9 cellular contexts compared by ENCODE assay signal in the genomic region with DNA sequence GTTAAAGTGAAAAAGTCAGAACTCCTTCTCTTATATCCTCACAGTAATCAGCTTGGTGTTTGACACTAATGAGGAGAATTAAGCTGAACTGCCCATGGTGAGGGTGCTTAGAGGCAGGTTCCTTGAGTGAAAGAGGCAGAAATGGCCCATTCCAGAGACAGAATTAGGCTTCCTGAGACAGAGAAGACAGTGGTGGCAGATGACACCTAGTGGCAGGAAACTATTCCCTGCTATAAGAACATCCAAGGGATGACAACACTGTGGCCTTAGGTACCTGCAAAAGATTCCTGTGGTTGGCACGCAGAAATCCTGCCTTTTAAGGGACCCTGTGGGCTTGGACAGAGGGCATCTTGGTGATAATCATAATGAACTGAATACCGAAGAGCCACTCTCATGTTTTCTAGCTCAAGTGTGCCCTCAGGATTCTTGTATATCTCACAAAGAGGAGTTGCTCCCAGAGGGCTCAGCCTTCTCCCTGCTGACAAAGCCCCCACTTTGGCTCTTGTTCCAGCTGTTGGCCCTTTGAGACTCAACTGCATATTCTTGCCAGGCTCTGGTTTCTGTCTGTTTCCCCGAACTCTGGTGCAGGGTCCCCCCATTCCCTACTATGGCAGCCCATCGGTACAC. TPM values are rescaled to one million over a fixed set of nuclear protein-coding genes. Genes with fewer than 3 reads are reported as not detected.
DNase-seq lines count a peak whose midpoint lies in the region; ATAC-seq, FAIRE-seq and TF ChIP-seq lines count a peak whose summit lies in the region.
"Had no signal": no experiment of that assay in that cellular context is flagged by ENCODE, and none has a peak within 500 bp of the region (broad histone marks: within the 10 kb centered on the region; RNA-seq: fewer than 3 reads in every experiment).

No MANE protein-coding gene starts in this region.

- no peak overlapping the region for H3K4me3 ChIP-seq in GM12878
- no peak overlapping the region for H3K4me3 ChIP-seq in iPS DF 6.9 (ENCODE audit: low read length)

- TF ChIP-seq EP300 in GM12878 (IDR thresholded peaks at IDR 0.05; ENCODE audit: borderline replicate concordance in 1 of 2, control insufficient read depth in 1 of 2, low read depth in 2 of 2, low read length in 2 of 2) = no peak

- BruUV-seq in GM12878 (replicated peaks; lab: Mats Ljungman, UMichigan) = no TSS peak

- peaks cover 3% of the 10 kb centered on the region for H3K27me3 Mint-ChIP-seq in stimulated activated memory B cell treated with anti-CD40 and anti-IgM and Interleukin-4, amounts not matched to agents 10 μg/mL and 1 μg/mL and 100 μg/mL, for 72 hours

- intact Hi-C loops in GM12878 (cut with micrococcal nuclease; ENCODE audit: unreplicated experiment) = loop anchor here (1.0 to 2.0 kb wide), 3 partner anchors 180 to 396 kb away; no protein-coding TSS in a partner anchor

- no peak overlapping the region for H3K4me3 Mint-ChIP-seq in stimulated activated memory B cell treated with anti-CD40 and anti-IgM and Interleukin-4, amounts not matched to agents 10 μg/mL and 1 μg/mL and 100 μg/mL, for 72 hours

- H3K4me1 Mint-ChIP-seq in stimulated activated memory B cell treated with anti-CD40 and anti-IgM and Interleukin-4, amounts not matched to agents 10 μg/mL and 1 μg/mL and 100 μg/mL, for 72 hours = peaks cover under 1% of the 10 kb centered on the region

- ATAC-seq in HG02623 (IDR thresholded peaks at IDR 0.05; ENCODE audit: unreplicated experiment) (peak; percentile 52), GM12878 (peak; percentile 98), GM21619 (IDR thresholded peaks at IDR 0.05; ENCODE audit: unreplicated experiment) (no peak)
- ATAC-seq in stimulated activated memory B cell treated with anti-CD40 and anti-IgM and Interleukin-4, amounts not matched to agents 10 μg/mL and 1 μg/mL and 100 μg/mL, for 72 hours = peak; percentile 73

- no peak overlapping the region for H3K4me2 ChIP-seq in GM12878 (ENCODE audit: control insufficient read depth, insufficient read depth)

- RAD21 ChIA-PET in GM12878 (lab: Charles Lee; ENCODE audit: unreplicated experiment) = interaction anchor here (0.7 to 2.7 kb wide), 8 partner anchors 13 to 396 kb away, joined by 3 to 14 read pairs (median 4); no protein-coding TSS in a partner anchor

- peaks cover 5% of the 10 kb centered on the region for H3K9me3 Mint-ChIP-seq in stimulated activated memory B cell treated with anti-CD40 and anti-IgM and Interleukin-4, amounts not matched to agents 10 μg/mL and 1 μg/mL and 100 μg/mL, for 72 hours

- H3K4me1 ChIP-seq in GM12878 (ENCODE audit: control insufficient read depth, insufficient read depth, low read length) (no peaks in the 10 kb centered on the region), iPS DF 6.9 (ENCODE audit: control insufficient read depth, insufficient read depth, low read length) (no peaks in the 10 kb centered on the region)

- DNase-seq in DMS79 (lab: John Stamatoyannopoulos, UW) (peak; percentile 21), NCI-H446 treated with DMSO at 0.1 percent for 48 hours (lab: John Stamatoyannopoulos, UW) (peak; percentile 66), GM12878 (ENCODE audit: low read depth, low spot score) (peak; percentile 26), iPS DF 6.9 (ENCODE audit: low read depth, low spot score) (peak; percentile 43)
- DNase-seq in effector CD8-positive, alpha-beta T cell (lab: John Stamatoyannopoulos, UW) = no peak

- peak; percentile 72 to 93 (median 75); a peak in 5 of 6 replicates for TF ChIP-seq CTCF in GM12878 (IDR thresholded peaks at IDR 0.05 in 2 of 3, conservative IDR thresholded peaks at IDR 0.05 in 1 of 3; ENCODE audit: control insufficient read depth in 2 of 3, extremely low read depth in 1 of 3, insufficient read depth in 1 of 3, low read depth in 3 of 3, low read length in 3 of 3)

- POLR2A ChIA-PET in GM12878 (lab: Charles Lee) = no interaction called here

- H3K36me3 Mint-ChIP-seq in stimulated activated memory B cell treated with anti-CD40 and anti-IgM and Interleukin-4, amounts not matched to agents 10 μg/mL and 1 μg/mL and 100 μg/mL, for 72 hours = no peaks in the 10 kb centered on the region

- no peaks in the 10 kb centered on the region for H3K79me2 ChIP-seq in GM12878 (ENCODE audit: control insufficient read depth, insufficient read depth, low read length)

- H3K27ac ChIP-seq in GM12878 (ENCODE audit: control insufficient read depth, insufficient read depth) (no peak overlapping the region), iPS DF 6.9 (ENCODE audit: low read length) (no peak overlapping the region)

- in situ Hi-C loops in GM12878 (cut with MboI) = no loop called here

- FAIRE-seq in GM12878 (lab: Jason Lieb, UNC) = peak; percentile 68

- H2AFZ ChIP-seq in GM12878 (ENCODE audit: control insufficient read depth, low read depth, low read length) = no peak overlapping the region

- no peak overlapping the region for H3K27ac Mint-ChIP-seq in stimulated activated memory B cell treated with anti-CD40 and anti-IgM and Interleukin-4, amounts not matched to agents 10 μg/mL and 1 μg/mL and 100 μg/mL, for 72 hours

- no peaks in the 10 kb centered on the region for H4K20me1 ChIP-seq in GM12878 (ENCODE audit: control insufficient read depth, insufficient read depth)

- CTCF ChIA-PET in GM12878 (lab: Yijun Ruan, JAX) = interaction anchor here (0.7 to 4.1 kb wide), 20 partner anchors 10 to 396 kb away, joined by 3 to 39 read pairs (median 4); a partner anchor contains a TSS

- H3K36me3 ChIP-seq in GM12878 (ENCODE audit: control insufficient read depth in 2 of 2, insufficient read depth in 2 of 2, low read length in 1 of 2) (no peaks in the 10 kb centered on the region), iPS DF 6.9 (ENCODE audit: control insufficient read depth, insufficient read depth, low read length) (no peaks in the 10 kb centered on the region)

- SMC1A ChIA-PET in GM12878 (lab: Charles Lee; ENCODE audit: uncharacterized antibody, unreplicated experiment) = interaction anchor here (0.7 to 3.8 kb wide), 11 partner anchors 11 to 396 kb away, joined by 3 to 19 read pairs (median 5); no protein-coding TSS in a partner anchor

- TF ChIP-seq RAD21 in GM12878 (IDR thresholded peaks at IDR 0.05; ENCODE audit: insufficient read depth, low read depth, low read length) = peak; percentile 94

- 53% methylated on average over 4 of the region's 4 CpGs for WGBS in GM12878 (ENCODE audit: insufficient coverage, insufficient replicate concordance, low lambda C conversion rate, missing lambda C conversion rate)
- no CpG with 5 or more reads among the region's 4 CpGs for WGBS in iPS DF 6.9 (ENCODE audit: insufficient coverage, insufficient read length)

- H3K27me3 ChIP-seq in GM12878 (replicated peaks in 1 of 2; ENCODE audit: control insufficient read depth in 2 of 2, insufficient read depth in 2 of 2, low read length in 1 of 2) (no peaks in the 10 kb centered on the region), iPS DF 6.9 (ENCODE audit: control insufficient read depth, insufficient read depth, low read length) (no peaks in the 10 kb centered on the region)

- H3K9me3 ChIP-seq in GM12878 (replicated peaks; ENCODE audit: control insufficient read depth, insufficient read depth, low read length) = no peaks in the 10 kb centered on the region
- no peaks in the 10 kb centered on the region for H3K9me3 ChIP-seq in iPS DF 6.9 (ENCODE audit: control insufficient read depth, insufficient read depth, low read length)

- no peak overlapping the region for H3K9ac ChIP-seq in GM12878 (ENCODE audit: control insufficient read depth, insufficient read depth, low read length)

- TF ChIP-seq POLR2A in GM12878 (IDR thresholded peaks at IDR 0.05; ENCODE audit: low read depth, low read length) = no peak

TF ChIP-seq in GM12878, 131 proteins besides CTCF, POLR2A, EP300 and RAD21:
- TF ChIP-seq IRF4 (IDR thresholded peaks at IDR 0.05; ENCODE audit: low read depth, low read length) (peak; percentile 49; the same call in 1 of the 2 replicates), POU2F2 (IDR thresholded peaks at IDR 0.05; ENCODE audit: borderline replicate concordance, low read depth, low read length) (no peak), CHD1 (IDR thresholded peaks at IDR 0.05; ENCODE audit: low read depth, low read length) (no peak), YY1 (IDR thresholded peaks at IDR 0.05; ENCODE audit: low read depth, low read length) (peak; percentile 62; the same call in 1 of the 2 replicates), SMC3 (IDR thresholded peaks at IDR 0.05; ENCODE audit: borderline replicate concordance, low read length) (peak; percentile 92), RUNX3 (IDR thresholded peaks at IDR 0.05; ENCODE audit: low read length) (peak; percentile 26; the same call in 1 of the 2 replicates)

RNA-seq across cellular contexts. Expression of a gene that starts 56.0 kb away (rescaled TPM):
- not detected in 2 replicates for total RNA-seq in GM12878 (2013; cell fraction: nucleolus; rRNA removed)
- total RNA-seq in GM12878 (2014; rRNA removed) = not detected in 2 replicates
- total RNA-seq in GM12878 (2014; rRNA removed; fragmentation: Illumina TruSeq; extraction: Trizol) = not detected in 2 replicates
- not detected in 2 replicates for total RNA-seq in GM12878 (2021)
- not detected for polyA plus RNA-seq in GM12878 (2011; ENCODE audit: low read depth)
- not detected in 2 replicates for polyA plus RNA-seq in GM12878 (2011; rRNA removed)
- not detected in 2 replicates for polyA plus RNA-seq in GM12878 (2011; cell fraction: cytosol; rRNA removed)
- polyA plus RNA-seq in GM12878 (2011; cell fraction: nucleus; rRNA removed) = not detected in 2 replicates
- not detected in 2 replicates for polyA plus RNA-seq in GM12878 (2012)
- polyA plus RNA-seq in GM12878 (2014; fragmentation: Illumina TruSeq; extraction: Trizol) = 0.01 TPM in 1 of 2 replicates, not detected in the other
- polyA plus RNA-seq in GM12878 (2014; fragmentation: Nextera tagmentation; extraction: Ambion mirVana) = not detected
- not detected in 2 replicates for polyA plus RNA-seq in GM12878 (2014; rRNA removed)
- under 1 TPM in 1 of 2 experiments, not detected in 1; 0.11 TPM for polyA plus RNA-seq in GM12878 (2016; fragmentation: Nextera tagmentation; extraction: Ambion mirVana)
- polyA minus RNA-seq in GM12878 (2011; rRNA and poly(A)+ RNA removed) = not detected in 2 replicates
- not detected in 2 replicates for polyA minus RNA-seq in GM12878 (2011; cell fraction: cytosol; rRNA and poly(A)+ RNA removed)
- polyA minus RNA-seq in GM12878 (2011; cell fraction: nucleus; rRNA and poly(A)+ RNA removed) = not detected in 2 replicates
- total RNA-seq: pulmonary artery endothelial cell had no signal
